ENCODE assay signal across 1 cellular context in genomic region chr2:69643602-69644505, GRCh38.
TF ChIP-seq lines count a peak whose summit lies in the region.

TSS of gene AAK1 (minus strand) at chr2:69643739. CDS start at chr2:69643040, 699 bp downstream.

TF ChIP-seq in HepG2, 621 proteins besides CTCF, POLR2A, EP300 and RAD21 (continued from another document and continues in another):
- TF ChIP-seq PRDM15 (CRISPR knock-in tag; IDR thresholded peaks at IDR 0.05) (no peak), ZNF512 (CRISPR knock-in tag; IDR thresholded peaks at IDR 0.05) (no peak), ZNF451 (CRISPR knock-in tag; IDR thresholded peaks at IDR 0.05) (no peak), IKZF1 (IDR thresholded peaks at IDR 0.05) (no peak), RFXAP (CRISPR knock-in tag; IDR thresholded peaks at IDR 0.05; ENCODE audit: borderline replicate concordance) (peak; percentile 39; the same call in 1 of the 2 replicates), SIN3A (IDR thresholded peaks at IDR 0.05; ENCODE audit: borderline replicate concordance, low read depth, low read length) (peak; percentile 80), GZF1 (CRISPR knock-in tag; IDR thresholded peaks at IDR 0.05) (no peak; the same call in 1 of the 2 replicates), ZNF567 (CRISPR knock-in tag; IDR thresholded peaks at IDR 0.05; ENCODE audit: borderline replicate concordance) (no peak), HMGA1 (CRISPR knock-in tag; conservative IDR thresholded peaks at IDR 0.05) (no peak), KAT8 (CRISPR knock-in tag; IDR thresholded peaks at IDR 0.05) (peak; percentile 90), ZBTB49 (CRISPR knock-in tag; IDR thresholded peaks at IDR 0.05; ENCODE audit: borderline replicate concordance) (no peak), SP2 (CRISPR knock-in tag; IDR thresholded peaks at IDR 0.05) (peak; percentile 44; the same call in 1 of the 2 replicates), ZSCAN29 (CRISPR knock-in tag; conservative IDR thresholded peaks at IDR 0.05) (no peak), HNF1B (CRISPR knock-in tag; IDR thresholded peaks at IDR 0.05) (peak; percentile 76), TAF1 (CRISPR knock-in tag; IDR thresholded peaks at IDR 0.05) (peak; percentile 69; the same call in 1 of the 2 replicates), MAFG (CRISPR knock-in tag; IDR thresholded peaks at IDR 0.05) (no peak), THAP11 (CRISPR knock-in tag; IDR thresholded peaks at IDR 0.05) (peak; percentile 97), HES4 (CRISPR knock-in tag; IDR thresholded peaks at IDR 0.05; ENCODE audit: borderline replicate concordance) (no peak; the same call in 1 of the 2 replicates), YY1 (IDR thresholded peaks at IDR 0.05; ENCODE audit: insufficient read depth, insufficient replicate concordance, low read depth, low read length) (peak; percentile 81), ZNF615 (CRISPR knock-in tag; IDR thresholded peaks at IDR 0.05; ENCODE audit: borderline replicate concordance) (no peak), SP5 (CRISPR knock-in tag; IDR thresholded peaks at IDR 0.05; ENCODE audit: borderline replicate concordance, low read depth) (no peak), NFKBIZ (CRISPR knock-in tag; IDR thresholded peaks at IDR 0.05) (0 out of 2 replicates have a peak, but pooled peaks have one; percentile 71), HINFP (CRISPR knock-in tag; IDR thresholded peaks at IDR 0.05; ENCODE audit: low read depth) (peak; percentile 62), ZNF850 (CRISPR knock-in tag; conservative IDR thresholded peaks at IDR 0.05) (no peak), JUN (CRISPR knock-in tag; IDR thresholded peaks at IDR 0.05) (no peak; the same call in 1 of the 2 replicates), BHLHE40 (IDR thresholded peaks at IDR 0.05; ENCODE audit: low read length) (0 out of 2 replicates have a peak, but pooled peaks have one; percentile 5), ZNF564 (CRISPR knock-in tag; IDR thresholded peaks at IDR 0.05) (no peak), MAZ (IDR thresholded peaks at IDR 0.05; ENCODE audit: borderline replicate concordance, low read depth, low read length) (peak; percentile 60; the same call in 1 of the 2 replicates), MAZ (CRISPR knock-in tag; IDR thresholded peaks at IDR 0.05; ENCODE audit: low read depth) (peak; percentile 97), UBTF (CRISPR knock-in tag; IDR thresholded peaks at IDR 0.05) (peak; percentile 77), ZNF460 (CRISPR knock-in tag; IDR thresholded peaks at IDR 0.05; ENCODE audit: borderline replicate concordance) (no peak), SP1 (IDR thresholded peaks at IDR 0.05) (no peak), SP1 (CRISPR knock-in tag; IDR thresholded peaks at IDR 0.05) (peak; percentile 73), KLF9 (CRISPR knock-in tag; IDR thresholded peaks at IDR 0.05; ENCODE audit: low read depth) (no peak; the same call in 1 of the 2 replicates), TBL1XR1 (IDR thresholded peaks at IDR 0.05; ENCODE audit: borderline replicate concordance, low read length, partially characterized antibody) (no peak), SUZ12 (IDR thresholded peaks at IDR 0.05; ENCODE audit: low read depth, low read length) (peak; percentile 51; the same call in 1 of the 2 replicates), SRF (IDR thresholded peaks at IDR 0.05; ENCODE audit: low read depth, low read length) (no peak), NR1H2 (CRISPR knock-in tag; IDR thresholded peaks at IDR 0.05; ENCODE audit: borderline replicate concordance, low read depth) (no peak), ZNF740 (CRISPR knock-in tag; IDR thresholded peaks at IDR 0.05) (peak; percentile 84), CAMTA2 (CRISPR knock-in tag; IDR thresholded peaks at IDR 0.05; ENCODE audit: borderline replicate concordance) (no peak), ZNF124 (CRISPR knock-in tag; IDR thresholded peaks at IDR 0.05) (peak; percentile 74; the same call in 1 of the 2 replicates), ZBTB26 (CRISPR knock-in tag; IDR thresholded peaks at IDR 0.05; ENCODE audit: borderline replicate concordance) (no peak), DPF2 (CRISPR knock-in tag; IDR thresholded peaks at IDR 0.05; ENCODE audit: borderline replicate concordance, low read depth) (no peak), MIER2 (CRISPR knock-in tag; IDR thresholded peaks at IDR 0.05) (0 out of 2 replicates have a peak, but pooled peaks have one; percentile 35), ZSCAN22 (CRISPR knock-in tag; IDR thresholded peaks at IDR 0.05) (peak; percentile 72), SMAD9 (CRISPR knock-in tag; IDR thresholded peaks at IDR 0.05) (no peak), NFE2L1 (CRISPR knock-in tag; IDR thresholded peaks at IDR 0.05; ENCODE audit: borderline replicate concordance) (no peak), ZNF10 (CRISPR knock-in tag; IDR thresholded peaks at IDR 0.05; ENCODE audit: borderline replicate concordance, low read depth) (no peak), ZBTB7A (CRISPR knock-in tag; IDR thresholded peaks at IDR 0.05) (0 out of 2 replicates have a peak, but pooled peaks have one; percentile 51), DNMT1 (CRISPR knock-in tag; IDR thresholded peaks at IDR 0.05) (no peak; the same call in 1 of the 2 replicates), CEBPB (IDR thresholded peaks at IDR 0.05; ENCODE audit: borderline replicate concordance, low read depth, low read length) (no peak), ZNF546 (CRISPR knock-in tag; conservative IDR thresholded peaks at IDR 0.05) (no peak), ZNF143 (CRISPR knock-in tag; IDR thresholded peaks at IDR 0.05) (peak; percentile 92), ZNF232 (CRISPR knock-in tag; IDR thresholded peaks at IDR 0.05; ENCODE audit: borderline replicate concordance) (peak; percentile 45; the same call in 1 of the 2 replicates), ZEB1 (IDR thresholded peaks at IDR 0.05; ENCODE audit: insufficient replicate concordance, low read depth) (no peak)
